ENCODE assay signal across 8 cellular contexts in the genomic region with DNA sequence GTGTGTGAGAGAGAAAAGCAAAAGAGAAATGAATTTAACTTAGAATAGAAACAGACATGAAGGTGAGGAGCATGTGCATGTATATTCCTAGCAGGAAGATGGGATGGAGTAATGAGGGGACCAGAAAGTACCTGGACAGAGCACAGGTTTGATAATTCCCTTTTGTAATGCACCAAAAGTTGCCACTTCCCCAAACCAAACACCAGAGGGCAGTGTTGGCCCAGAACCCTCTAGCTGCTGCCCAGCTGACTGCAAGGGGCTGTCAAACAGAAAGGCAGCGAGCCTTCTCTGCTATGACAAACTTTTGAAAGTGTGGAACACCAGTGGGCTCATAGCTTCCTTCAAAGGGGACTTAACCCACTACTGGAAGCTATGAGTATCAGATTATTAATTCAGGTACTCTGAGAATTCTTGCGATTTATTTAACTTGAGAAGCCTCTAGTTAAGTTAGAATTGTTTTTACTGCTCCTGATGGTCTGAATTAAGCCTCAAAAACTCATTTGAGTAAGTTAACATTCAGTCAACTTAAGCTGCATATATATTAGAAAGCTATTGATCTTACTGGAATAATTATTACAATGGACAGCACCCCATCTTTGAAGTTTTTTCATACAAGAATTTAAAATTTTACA.
DNase-seq lines count a peak whose midpoint lies in the region; ATAC-seq, FAIRE-seq and TF ChIP-seq lines count a peak whose summit lies in the region.

No MANE protein-coding gene starts in this region.

- intact Hi-C loops in activated B cell treated with CpG ODN at 0.5 μM for 24 hours (cut with micrococcal nuclease): loop anchor here (1.0 to 10.0 kb wide), 6 partner anchors 119 to 1485 kb away; no protein-coding TSS in a partner anchor

- CTCF ChIA-PET in activated B cell treated with CpG ODN at 0.5 μM for 24 hours (lab: Charles Lee): interaction anchor here (0.7 to 2.0 kb wide), 10 partner anchors 8 to 1198 kb away, joined by 3 to 9 read pairs (median 6); no protein-coding TSS in a partner anchor

- no peaks in the 10 kb centered on the region for H3K9me3 Mint-ChIP-seq in activated B cell treated with CpG ODN at 0.5 μM for 24 hours

- H3K27ac Mint-ChIP-seq in activated B cell treated with CpG ODN at 0.5 μM for 24 hours: no peak overlapping the region

- no peak overlapping the region for H3K27ac ChIP-seq in 22Rv1

- TF ChIP-seq CTCF in 22Rv1 (IDR thresholded peaks at IDR 0.05): peak; percentile 92
- TF ChIP-seq CTCF in activated B cell treated with CpG ODN at 0.5 μM for 24 hours (IDR thresholded peaks at IDR 0.05): peak; percentile 83

- ATAC-seq in HG02763 (IDR thresholded peaks at IDR 0.05; ENCODE audit: unreplicated experiment): peak; percentile 91
- peak; percentile 71 for ATAC-seq in activated B cell treated with CpG ODN at 0.5 μM for 24 hours (ENCODE audit: low read depth)

- POLR2A ChIA-PET in activated B cell treated with CpG ODN at 0.5 μM for 24 hours (lab: Charles Lee): interaction anchor here (0.8 kb wide), 1 partner anchor 578 kb away, joined by 4 read pairs; no protein-coding TSS in a partner anchor

- H3K36me3 Mint-ChIP-seq in activated B cell treated with CpG ODN at 0.5 μM for 24 hours (ENCODE audit: low read depth): no peaks in the 10 kb centered on the region

- H3K4me3 Mint-ChIP-seq in activated B cell treated with CpG ODN at 0.5 μM for 24 hours: no peak overlapping the region

- TF ChIP-seq POLR2A in GM12892 (IDR thresholded peaks at IDR 0.05; ENCODE audit: low read depth, low read length): no peak

- peak; percentile 87 for FAIRE-seq in GM12892 (lab: Jason Lieb, UNC)

- peak; percentile 7 for DNase-seq in GM12892 (ENCODE audit: insufficient read length)
- DNase-seq in NCI-H128 (lab: John Stamatoyannopoulos, UW; ENCODE audit: unreplicated experiment): peak; percentile 5
- peak; percentile 27 for DNase-seq in activated B cell treated with CpG ODN at 0.5 μM for 24 hours
- peak; percentile 28 for DNase-seq in central memory CD4-positive, alpha-beta T cell
- peak; percentile 66 for DNase-seq in kidney tubule cell (ENCODE audit: low spot score)
- peak; percentile 51 for DNase-seq in stimulated activated CD4-positive, alpha-beta T cell treated with anti-CD3 and anti-CD28 coated beads, Interleukin-4, amount 100 ng/mL, for 1 hour

- H3K27me3 Mint-ChIP-seq in activated B cell treated with CpG ODN at 0.5 μM for 24 hours: no peaks in the 10 kb centered on the region

- no peaks in the 10 kb centered on the region for H3K4me1 Mint-ChIP-seq in activated B cell treated with CpG ODN at 0.5 μM for 24 hours

Comparison
In these comparisons a context has a peak if more than half of its experiments do, and no peak if none do; other contexts are left out.
1. DNase-seq: peak in every context shown above with its lines; median percentile 66 in kidney tubule cell; 51 in stimulated activated CD4-positive, alpha-beta T cell treated with anti-CD3 and anti-CD28 coated beads, Interleukin-4, amount 100 ng/mL, for 1 hour; 28 in central memory CD4-positive, alpha-beta T cell; 27 in activated B cell treated with CpG ODN at 0.5 μM for 24 hours; 7 in GM12892; 5 in NCI-H128.